25 cellular contexts compared by ENCODE assay signal in the genomic region with DNA sequence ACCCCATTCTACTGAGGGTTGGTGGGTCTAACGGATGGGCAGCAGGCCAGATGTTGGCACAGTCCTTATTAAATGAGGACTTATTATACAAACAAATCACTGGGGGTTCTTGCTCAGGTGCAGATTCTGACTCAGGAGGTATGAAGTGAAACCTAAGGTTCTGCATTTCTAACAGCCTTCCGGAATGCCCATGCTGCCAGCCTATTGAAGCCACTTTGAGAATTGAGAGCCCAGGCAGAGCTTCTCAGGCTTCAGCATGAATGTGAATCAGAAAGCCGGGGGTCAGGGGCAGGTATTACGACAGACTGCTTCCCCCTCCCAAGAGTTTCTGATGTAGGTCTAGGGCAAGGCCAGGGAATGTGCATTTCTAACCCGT.
DNase-seq lines count a peak whose midpoint lies in the region; ATAC-seq and TF ChIP-seq lines count a peak whose summit lies in the region.
"Had no signal": no experiment of that assay in that cellular context is flagged by ENCODE, and none has a peak within 500 bp of the region (broad histone marks: within the 10 kb centered on the region; RNA-seq: fewer than 3 reads in every experiment).

No MANE protein-coding gene starts in this region.

- H3K4me3 Mint-ChIP-seq in stimulated activated memory B cell treated with anti-CD40 and anti-IgM and Interleukin-4, amounts not matched to agents 10 μg/mL and 1 μg/mL and 100 μg/mL, for 72 hours: no peak overlapping the region
- H3K4me3 Mint-ChIP-seq: CD8-positive, alpha-beta memory T cell; GM23338; HFFc6 had no signal

- H3K36me3 ChIP-seq in DOHH2 (ENCODE audit: control insufficient read depth, low read length): 0 out of 2 replicates have a peak, but pooled peaks cover 3% of the 10 kb centered on the region
- H3K36me3 ChIP-seq: HAP-1 had no signal

- H3K27ac ChIP-seq in DOHH2 (ENCODE audit: low read depth, low read length): peak overlapping the region; percentile 45; the same call in 1 of the 2 replicates
- H3K27ac ChIP-seq in coronary artery: no peak overlapping the region
- H3K27ac ChIP-seq: A549, HL-60 had no signal

- no peaks in the 10 kb centered on the region for H3K36me3 Mint-ChIP-seq in stimulated activated memory B cell treated with anti-CD40 and anti-IgM and Interleukin-4, amounts not matched to agents 10 μg/mL and 1 μg/mL and 100 μg/mL, for 72 hours
- H3K36me3 Mint-ChIP-seq: CD8-positive, alpha-beta memory T cell had no signal

- H3K4me1 Mint-ChIP-seq in stimulated activated memory B cell treated with anti-CD40 and anti-IgM and Interleukin-4, amounts not matched to agents 10 μg/mL and 1 μg/mL and 100 μg/mL, for 72 hours: peaks cover 22% of the 10 kb centered on the region
- H3K4me1 Mint-ChIP-seq: GM23338 had no signal

- no peaks in the 10 kb centered on the region for H3K9me2 ChIP-seq in DOHH2 (replicated peaks; ENCODE audit: control insufficient read depth, low read length)

- H3K27ac Mint-ChIP-seq in stimulated activated memory B cell treated with anti-CD40 and anti-IgM and Interleukin-4, amounts not matched to agents 10 μg/mL and 1 μg/mL and 100 μg/mL, for 72 hours: no peak overlapping the region
- H3K27ac Mint-ChIP-seq: CD8-positive, alpha-beta memory T cell; GM23338; HFFc6 had no signal

- peak; percentile 47 for DNase-seq in NCI-H69 (lab: John Stamatoyannopoulos, UW)
- DNase-seq in coronary artery (ENCODE audit: low spot score): peak; percentile 43
- DNase-seq in stimulated activated CD4-positive, alpha-beta T cell treated with anti-CD3 and anti-CD28 coated beads, Interleukin-2, amount 100 ng/mL, for 48 hours: no peak
- DNase-seq: AML-193; CD8-positive, alpha-beta memory T cell; DMS 273 treated with DMSO at 0.1 percent for 48 hours; DMS79; HFFc6; NCI-H1105; NCI-H1436 treated with DMSO at 0.1 percent for 48 hours; NCI-H187 treated with DMSO at 0.1 percent for 48 hours; NCI-H446; NCI-H524 treated with DMSO at 0.1 percent for 48 hours; NCI-H82; NK-92 treated with Interleukin-12 subunit alpha and Interleukin-12 subunit beta, amount 100 ng/mL, for 24 hours; Right ventricle myocardium superior; RPMI8226 had no signal

- no peaks in the 10 kb centered on the region for H3K27me3 Mint-ChIP-seq in stimulated activated memory B cell treated with anti-CD40 and anti-IgM and Interleukin-4, amounts not matched to agents 10 μg/mL and 1 μg/mL and 100 μg/mL, for 72 hours
- H3K27me3 Mint-ChIP-seq: CD8-positive, alpha-beta memory T cell had no signal

- TF ChIP-seq CTCF in DOHH2 (IDR thresholded peaks at IDR 0.05; ENCODE audit: low read depth, low read length, poor library complexity, severe bottlenecking): no peak
- TF ChIP-seq CTCF in coronary artery (IDR thresholded peaks at IDR 0.05): no peak

- H3F3A ChIP-seq in DOHH2 (ENCODE audit: control insufficient read depth, insufficient read depth): peaks cover 2% of the 10 kb centered on the region; the same call in 1 of the 2 replicates

- no peaks in the 10 kb centered on the region for H3K9me3 Mint-ChIP-seq in stimulated activated memory B cell treated with anti-CD40 and anti-IgM and Interleukin-4, amounts not matched to agents 10 μg/mL and 1 μg/mL and 100 μg/mL, for 72 hours
- H3K9me3 Mint-ChIP-seq: CD8-positive, alpha-beta memory T cell; GM23338; HFFc6 had no signal

- H3K4me1 ChIP-seq in DOHH2 (ENCODE audit: control insufficient read depth, low read length): peaks cover 52% of the 10 kb centered on the region
- H3K4me1 ChIP-seq: A549, HAP-1 had no signal

- H4K20me1 ChIP-seq in DOHH2 (ENCODE audit: control insufficient read depth, insufficient read depth, low read depth, low read length): no peaks in the 10 kb centered on the region

- no peaks in the 10 kb centered on the region for H3K9me3 ChIP-seq in DOHH2 (ENCODE audit: control insufficient read depth, insufficient read depth, low read length)
- H3K9me3 ChIP-seq: A549, HAP-1 had no signal

- H3K4me3 ChIP-seq in DOHH2 (ENCODE audit: low read length): peak overlapping the region; percentile 68; the same call in 1 of the 2 replicates
- H3K4me3 ChIP-seq in coronary artery: no peak overlapping the region
- H3K4me3 ChIP-seq: A549, GM23338, HAP-1 had no signal

- peak; percentile 62 for ATAC-seq in stimulated activated memory B cell treated with anti-CD40 and anti-IgM and Interleukin-4, amounts not matched to agents 10 μg/mL and 1 μg/mL and 100 μg/mL, for 72 hours
- ATAC-seq in HG03442 (IDR thresholded peaks at IDR 0.05; ENCODE audit: unreplicated experiment) (no peak), HG02970 (IDR thresholded peaks at IDR 0.05; ENCODE audit: low FRiP score, unreplicated experiment) (no peak)
- ATAC-seq: A549, GM23338 had no signal

- no peaks in the 10 kb centered on the region for H3K27me3 ChIP-seq in DOHH2 (ENCODE audit: control insufficient read depth, low read length)

- H3K4me2 ChIP-seq in DOHH2 (ENCODE audit: low read length): peak overlapping the region; percentile 94
- H3K4me2 ChIP-seq: A549, GM23338 had no signal

- no peaks in the 10 kb centered on the region for H3K79me2 ChIP-seq in DOHH2 (ENCODE audit: control insufficient read depth, low read length)

Comparison
In these comparisons a context has a peak if more than half of its experiments do, and no peak if none do; other contexts are left out.
1. DNase-seq: peak in NCI-H69 (single experiment) and coronary artery (single experiment); none in stimulated activated CD4-positive, alpha-beta T cell treated with anti-CD3 and anti-CD28 coated beads, Interleukin-2, amount 100 ng/mL, for 48 hours (0 of 2).